ENCODE assay signal across 8 cellular contexts in genomic region chrX:75273483-75273882, GRCh38. TPM values are rescaled to one million over a fixed set of nuclear protein-coding genes. Genes with fewer than 3 reads are reported as not detected.
A peak's percentile ranks its signal among the peaks of the same experiment; 100 is the strongest.
DNase-seq lines count a peak whose midpoint lies in the region; ATAC-seq lines count a peak whose summit lies in the region.

No MANE protein-coding gene starts in this region.

- no peaks in the 10 kb centered on the region for H3K27me3 Mint-ChIP-seq in activated CD4-positive, alpha-beta memory T cell treated with anti-CD3 and anti-CD28 coated beads for 36 hours

- peak overlapping the region; percentile 81 for H3K4me3 ChIP-seq in skeletal muscle satellite cell (ENCODE audit: low read length)

- peak; percentile 10 to 12 for ATAC-seq in activated CD4-positive, CD25-positive, alpha-beta regulatory T cell treated with anti-CD3 and anti-CD28 coated beads, Interleukin-2, amount 50 U/mL, for 24 hours
- ATAC-seq in HG03108 (IDR thresholded peaks at IDR 0.05; ENCODE audit: unreplicated experiment) = peak; percentile 18
- ATAC-seq in left ventricle myocardium superior = peak; percentile 29

- peak overlapping the region; percentile 92 for H3K27ac Mint-ChIP-seq in activated CD4-positive, alpha-beta memory T cell treated with anti-CD3 and anti-CD28 coated beads for 36 hours

- peak overlapping the region; percentile 82 for H3K4me2 ChIP-seq in skeletal muscle satellite cell (ENCODE audit: low read length)

- H3K9me3 ChIP-seq in skeletal muscle satellite cell (replicated peaks; ENCODE audit: low read length) = no peaks in the 10 kb centered on the region

- DNase-seq in activated CD4-positive, CD25-positive, alpha-beta regulatory T cell (lab: John Stamatoyannopoulos, UW) = no peak
- DNase-seq in activated CD4-positive, alpha-beta memory T cell treated with anti-CD3 and anti-CD28 coated beads for 36 hours = no peak
- DNase-seq in left ventricle myocardium superior = no peak
- DNase-seq in NCI-H82 treated with DMSO at 0.1 percent for 48 hours (lab: John Stamatoyannopoulos, UW; ENCODE audit: unreplicated experiment) = no peak
- DNase-seq in HuH-7 (ENCODE audit: low spot score) = no peak

- H3K36me3 Mint-ChIP-seq in activated CD4-positive, alpha-beta memory T cell treated with anti-CD3 and anti-CD28 coated beads for 36 hours = peaks cover 4% of the 10 kb centered on the region

- POLR2A ChIA-PET in activated CD4-positive, alpha-beta memory T cell treated with anti-CD3 and anti-CD28 coated beads for 36 hours (lab: Charles Lee) = interaction anchor here (1.2 kb wide), 1 partner anchor 115 kb away, joined by 3 read pairs; no protein-coding TSS in a partner anchor

- H3K36me3 ChIP-seq in skeletal muscle satellite cell (ENCODE audit: insufficient read depth, low read length) = no peaks in the 10 kb centered on the region

- no peaks in the 10 kb centered on the region for H3K4me1 ChIP-seq in skeletal muscle satellite cell (ENCODE audit: control insufficient read depth, insufficient read depth, low read length)

- peaks cover 39% of the 10 kb centered on the region for H3K4me1 Mint-ChIP-seq in activated CD4-positive, alpha-beta memory T cell treated with anti-CD3 and anti-CD28 coated beads for 36 hours (ENCODE audit: low read depth)

- no peaks in the 10 kb centered on the region for H3K27me3 ChIP-seq in skeletal muscle satellite cell (ENCODE audit: control insufficient read depth, insufficient read depth, low read length)

- peak overlapping the region; percentile 92 for H3K9ac ChIP-seq in skeletal muscle satellite cell (ENCODE audit: low read depth, low read length)

- H3K9me3 Mint-ChIP-seq in activated CD4-positive, alpha-beta memory T cell treated with anti-CD3 and anti-CD28 coated beads for 36 hours = no peaks in the 10 kb centered on the region

- peak overlapping the region; percentile 90 for H3K4me3 Mint-ChIP-seq in activated CD4-positive, alpha-beta memory T cell treated with anti-CD3 and anti-CD28 coated beads for 36 hours

- intact Hi-C loops in activated CD4-positive, alpha-beta memory T cell treated with anti-CD3 and anti-CD28 coated beads for 36 hours (cut with micrococcal nuclease) = loop anchor here (1.0 kb wide), 1 partner anchor 117 kb away; the partner anchor contains the start of gene ABCB7
- intact Hi-C loops in left ventricle myocardium superior (cut with micrococcal nuclease) = no loop called here

- CTCF ChIA-PET in activated CD4-positive, alpha-beta memory T cell treated with anti-CD3 and anti-CD28 coated beads for 36 hours (lab: Charles Lee) = no interaction called here

RNA-seq across cellular contexts. Expression of gene UPRT, which starts 0.4 kb away (rescaled TPM):
- total RNA-seq in activated CD4-positive, alpha-beta memory T cell treated with anti-CD3 and anti-CD28 coated beads for 36 hours = 10 to 100 TPM; 29.5 to 32.7 TPM
- 16.8 TPM for total RNA-seq in left ventricle myocardium superior
- total RNA-seq in skeletal muscle satellite cell (2012; rRNA removed) = 12.7 and 13.5 TPM in 2 replicates
